Comparison of ENCODE assay signal across 8 cellular contexts in genomic region chr14:76946753-76947077, GRCh38.
A peak's percentile ranks its signal among the peaks of the same experiment; 100 is the strongest.
DNase-seq lines count a peak whose midpoint lies in the region; ATAC-seq and TF ChIP-seq lines count a peak whose summit lies in the region.

No MANE protein-coding gene starts in this region.

- no peaks in the 10 kb centered on the region for H3K27me3 Mint-ChIP-seq in CD8-positive, alpha-beta memory T cell
- no peaks in the 10 kb centered on the region for H3K27me3 Mint-ChIP-seq in chondrocyte (ENCODE audit: low read depth)
- peaks cover 11% of the 10 kb centered on the region for H3K27me3 Mint-ChIP-seq in nephron progenitor cell (ENCODE audit: low read depth, poor library complexity)

- peak overlapping the region; percentile 31 to 97 (median 76) for H3K27ac Mint-ChIP-seq in CD8-positive, alpha-beta memory T cell
- H3K27ac Mint-ChIP-seq in chondrocyte (ENCODE audit: unreplicated experiment) (peak overlapping the region; percentile 93), nephron progenitor cell (peak overlapping the region; percentile 78)

- H3K36me3 Mint-ChIP-seq in CD8-positive, alpha-beta memory T cell: no peaks in the 10 kb centered on the region
- no peaks in the 10 kb centered on the region for H3K36me3 Mint-ChIP-seq in chondrocyte (ENCODE audit: low read depth)
- H3K36me3 Mint-ChIP-seq in nephron progenitor cell (ENCODE audit: low read depth): no peaks in the 10 kb centered on the region

- H3K36me3 ChIP-seq in CD8-positive, alpha-beta memory T cell (ENCODE audit: insufficient read depth, low read length): no peaks in the 10 kb centered on the region

- POLR2A ChIA-PET in CD8-positive, alpha-beta memory T cell (lab: Charles Lee): interaction anchor here (1.0 to 1.4 kb wide), 5 partner anchors 9 to 94 kb away, joined by 3 to 7 read pairs (median 5); no protein-coding TSS in a partner anchor

- no peaks in the 10 kb centered on the region for H3K9me3 Mint-ChIP-seq in CD8-positive, alpha-beta memory T cell
- H3K9me3 Mint-ChIP-seq in chondrocyte (ENCODE audit: low read depth) (no peaks in the 10 kb centered on the region), nephron progenitor cell (no peaks in the 10 kb centered on the region)

- CTCF ChIA-PET in CD8-positive, alpha-beta memory T cell (lab: Charles Lee): interaction anchor here (0.8 to 2.0 kb wide), 8 partner anchors 9 to 124 kb away, joined by 3 to 15 read pairs (median 5); no protein-coding TSS in a partner anchor

- H3K4me1 ChIP-seq in CD8-positive, alpha-beta memory T cell (ENCODE audit: insufficient read depth, low read length): peaks cover 16% of the 10 kb centered on the region

- H3K4me3 ChIP-seq in CD8-positive, alpha-beta memory T cell (ENCODE audit: low read length): no peak overlapping the region

- ATAC-seq in HG03175 (IDR thresholded peaks at IDR 0.05; ENCODE audit: unreplicated experiment): peak; percentile 12

- DNase-seq in CD8-positive, alpha-beta memory T cell: no peak
- DNase-seq in chondrocyte (ENCODE audit: low spot score) (no peak), nephron progenitor cell (no peak), NCI-H2081 treated with DMSO at 0.1 percent for 48 hours (lab: John Stamatoyannopoulos, UW) (no peak), NCI-H2107 (lab: John Stamatoyannopoulos, UW) (no peak), hepatic stellate cell (ENCODE audit: low spot score) (no peak), mesenteric fat pad (ENCODE audit: low spot score) (no peak)

- peak overlapping the region in 2 of 7 donors; percentile 34 to 46 for H3K4me3 Mint-ChIP-seq in CD8-positive, alpha-beta memory T cell
- H3K4me3 Mint-ChIP-seq in chondrocyte (ENCODE audit: unreplicated experiment) (peak overlapping the region; percentile 16), nephron progenitor cell (peak overlapping the region; percentile 28)

- H3K27ac ChIP-seq in CD8-positive, alpha-beta memory T cell (ENCODE audit: low read depth, low read length): no peak overlapping the region

- H3K9me3 ChIP-seq in CD8-positive, alpha-beta memory T cell (ENCODE audit: low read length): no peaks in the 10 kb centered on the region

- H3K27me3 ChIP-seq in CD8-positive, alpha-beta memory T cell (ENCODE audit: insufficient read depth, low read length, poor library complexity, severe bottlenecking): no peaks in the 10 kb centered on the region

- no peak for TF ChIP-seq CTCF in chondrocyte (IDR thresholded peaks at IDR 0.05)
- no peak for TF ChIP-seq CTCF in nephron progenitor cell (IDR thresholded peaks at IDR 0.05)

- peaks cover 16 to 29% (median 16%) of the 10 kb centered on the region in 3 donors for H3K4me1 Mint-ChIP-seq in CD8-positive, alpha-beta memory T cell
- H3K4me1 Mint-ChIP-seq in chondrocyte (ENCODE audit: low read depth) (peaks cover 50% of the 10 kb centered on the region), nephron progenitor cell (peaks cover 61% of the 10 kb centered on the region)
